8 cellular contexts compared by ENCODE assay signal in the genomic region with DNA sequence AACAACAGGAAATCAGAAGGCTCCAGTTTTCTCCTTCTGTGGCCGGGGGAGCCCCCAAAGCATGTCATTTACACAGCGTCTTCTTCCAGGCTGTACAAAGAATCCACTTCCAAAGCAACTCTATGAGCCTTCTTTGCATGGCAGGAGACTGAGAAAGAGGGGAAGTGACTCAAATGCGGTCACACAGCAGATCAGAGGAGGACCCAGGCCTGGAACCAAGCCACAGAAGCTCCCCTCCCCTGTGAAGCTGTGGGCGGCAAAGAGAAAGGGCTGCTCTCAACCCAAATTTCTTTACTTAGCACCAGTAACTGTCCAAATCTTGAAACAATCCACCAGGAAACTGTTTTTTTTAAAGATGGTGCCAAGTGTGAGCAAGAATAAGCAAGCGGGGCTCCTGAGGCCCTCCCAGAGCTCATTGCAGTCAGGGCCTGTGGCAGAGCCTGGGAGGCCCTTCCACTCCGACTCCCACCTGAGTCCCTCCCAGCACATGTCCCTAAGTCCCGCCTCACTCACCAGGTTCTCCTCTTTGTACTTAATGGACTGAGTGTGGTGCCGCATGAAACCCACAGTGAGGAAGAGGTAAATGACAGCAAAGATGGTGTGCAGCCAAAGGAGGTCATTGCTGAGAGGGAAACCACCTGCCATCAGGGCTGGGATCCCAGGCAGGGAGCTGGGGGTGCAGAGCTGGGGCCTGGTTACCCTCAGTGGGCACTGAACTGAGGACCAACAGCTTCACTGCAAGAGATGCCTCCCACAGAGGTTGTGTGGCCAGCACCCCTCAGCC. TPM values are rescaled to one million over a fixed set of nuclear protein-coding genes. Genes with fewer than 3 reads are reported as not detected.
DNase-seq lines count a peak whose midpoint lies in the region; ATAC-seq lines count a peak whose summit lies in the region.

No MANE protein-coding gene starts in this region.

- peaks cover 54% of the 10 kb centered on the region for H3K36me3 ChIP-seq in skeletal muscle satellite cell (ENCODE audit: insufficient read depth, low read length)

- H3K9me3 ChIP-seq in skeletal muscle satellite cell (replicated peaks; ENCODE audit: low read length), result no peaks in the 10 kb centered on the region

- H3K9ac ChIP-seq in skeletal muscle satellite cell (ENCODE audit: low read depth, low read length), result no peak overlapping the region

- H3K4me3 ChIP-seq in skeletal muscle satellite cell (ENCODE audit: low read length), result no peak overlapping the region

- DNase-seq in HCEC 1CT (peak; percentile 71), SKM-1 treated with dmso at 0.1 percent for 144 hours (lab: John Stamatoyannopoulos, UW; ENCODE audit: unreplicated experiment) (peak; percentile 93), NCI-H526 (lab: John Stamatoyannopoulos, UW) (no peak)
- peak; percentile 81 for DNase-seq in activated naive CD4-positive, alpha-beta T cell treated with anti-CD3 and anti-CD28 coated beads, Interleukin-2, amount 50 U/mL, for 16 hours

- H3K4me2 ChIP-seq in skeletal muscle satellite cell (ENCODE audit: low read length), result peak overlapping the region; percentile 17

- ATAC-seq in HG02798 (IDR thresholded peaks at IDR 0.05; ENCODE audit: poor library complexity, unreplicated experiment) (no peak), GM21619 (IDR thresholded peaks at IDR 0.05; ENCODE audit: unreplicated experiment) (no peak), HG03025 (IDR thresholded peaks at IDR 0.05; ENCODE audit: low FRiP score, unreplicated experiment) (no peak)

- H3K4me1 ChIP-seq in skeletal muscle satellite cell (ENCODE audit: control insufficient read depth, insufficient read depth, low read length), result peaks cover 29% of the 10 kb centered on the region

- no peaks in the 10 kb centered on the region for H3K27me3 ChIP-seq in skeletal muscle satellite cell (ENCODE audit: control insufficient read depth, insufficient read depth, low read length)

RNA-seq across cellular contexts. Expression of gene TMEM63A, which starts 15.9 kb away (rescaled TPM):
- total RNA-seq in skeletal muscle satellite cell (2012; rRNA removed), result 10.0 and 15.7 TPM in 2 replicates

RNA-seq across cellular contexts. Expression of gene LEFTY1, which starts 22.7 kb away (rescaled TPM):
- total RNA-seq in skeletal muscle satellite cell (2012; rRNA removed), result not detected in 2 replicates

RNA-seq across cellular contexts. Expression of gene EPHX1, which starts 56.3 kb away (rescaled TPM):
- total RNA-seq in skeletal muscle satellite cell (2012; rRNA removed), result 16.4 and 33.5 TPM in 2 replicates

RNA-seq across cellular contexts. Expression of gene PYCR2, which starts 57.8 kb away (rescaled TPM):
- 31.4 and 33.2 TPM in 2 replicates for total RNA-seq in skeletal muscle satellite cell (2012; rRNA removed)

Comparison
In these comparisons a context has a peak if more than half of its experiments do, and no peak if none do; other contexts are left out.
1. DNase-seq: peak in HCEC 1CT (single experiment), SKM-1 treated with dmso at 0.1 percent for 144 hours (single experiment) and activated naive CD4-positive, alpha-beta T cell treated with anti-CD3 and anti-CD28 coated beads, Interleukin-2, amount 50 U/mL, for 16 hours (single experiment); none in NCI-H526 (0 of 2).